10 cellular contexts compared by ENCODE assay signal in genomic region chr12:92553389-92553788, GRCh38.
DNase-seq lines count a peak whose midpoint lies in the region; ATAC-seq and TF ChIP-seq lines count a peak whose summit lies in the region.
"Had no signal": no experiment of that assay in that cellular context is flagged by ENCODE, and none has a peak within 500 bp of the region (broad histone marks: within the 10 kb centered on the region; RNA-seq: fewer than 3 reads in every experiment).

No MANE protein-coding gene starts in this region.

- no peak for TF ChIP-seq CTCF in coronary artery (IDR thresholded peaks at IDR 0.05)

- H3K36me3 ChIP-seq in muscle layer of duodenum (ENCODE audit: control insufficient read depth in 1 of 2, insufficient read depth in 2 of 2, low read length in 2 of 2): no peaks in the 10 kb centered on the region

- H3K9me3 ChIP-seq in muscle layer of duodenum (ENCODE audit: control insufficient read depth in 1 of 2, low read length in 2 of 2): no peaks in the 10 kb centered on the region

- H3K27ac ChIP-seq in coronary artery: peak overlapping the region; percentile 49 to 50
- peak overlapping the region; percentile 28 for H3K27ac ChIP-seq in muscle layer of duodenum (ENCODE audit: low read length)
- H3K27ac ChIP-seq: KMS-11 had no signal

- DNase-seq in Caki2 (ENCODE audit: low read depth) (peak; percentile 75), HK-2 (ENCODE audit: unreplicated experiment) (peak; percentile 27), coronary artery (ENCODE audit: low spot score) (no peak)
- DNase-seq in T-helper 2 cell treated with Interferon-gamma antibody and Interleukin-4, amounts not matched to agents 5 μg/mL and 100 μg/mL, for 36 hours (ENCODE audit: low spot score): no peak
- DNase-seq in stimulated activated CD4-positive, alpha-beta T cell treated with anti-CD3 and anti-CD28 coated beads, Interleukin-4, amount 100 ng/mL, for 24 hours: no peak

- H3K36me3 Mint-ChIP-seq in T-helper 2 cell treated with Interferon-gamma antibody and Interleukin-4, amounts not matched to agents 5 μg/mL and 100 μg/mL, for 36 hours (ENCODE audit: low read depth): peaks cover 8% of the 10 kb centered on the region

- H3K27me3 ChIP-seq in muscle layer of duodenum (ENCODE audit: low read depth, low read length): no peaks in the 10 kb centered on the region

- no peak for ATAC-seq in GM18909 (IDR thresholded peaks at IDR 0.05; ENCODE audit: poor library complexity, unreplicated experiment)
- ATAC-seq in HG03520 (IDR thresholded peaks at IDR 0.05; ENCODE audit: unreplicated experiment): no peak

- no peak overlapping the region for H3K4me3 Mint-ChIP-seq in T-helper 2 cell treated with Interferon-gamma antibody and Interleukin-4, amounts not matched to agents 5 μg/mL and 100 μg/mL, for 36 hours

- peaks cover 32% of the 10 kb centered on the region for H3K4me1 Mint-ChIP-seq in T-helper 2 cell treated with Interferon-gamma antibody and Interleukin-4, amounts not matched to agents 5 μg/mL and 100 μg/mL, for 36 hours (ENCODE audit: low read depth)

- H3K9me3 Mint-ChIP-seq in T-helper 2 cell treated with Interferon-gamma antibody and Interleukin-4, amounts not matched to agents 5 μg/mL and 100 μg/mL, for 36 hours: peaks cover 9% of the 10 kb centered on the region

- no peak overlapping the region for H3K4me3 ChIP-seq in coronary artery
- H3K4me3 ChIP-seq in muscle layer of duodenum (ENCODE audit: low read depth in 1 of 2, low read length in 2 of 2): no peak overlapping the region

- H3K4me1 ChIP-seq in muscle layer of duodenum (ENCODE audit: control insufficient read depth in 1 of 2, insufficient read depth in 2 of 2, low read length in 2 of 2): peaks cover 16 to 20% of the 10 kb centered on the region in 2 donors

- in situ Hi-C loops in Caki2 (cut with HindIII; ENCODE audit: low pct_unique_long_range_greater_than_20kb, low sequenced_read_pairs): no loop called here

- no peaks in the 10 kb centered on the region for H3K27me3 Mint-ChIP-seq in T-helper 2 cell treated with Interferon-gamma antibody and Interleukin-4, amounts not matched to agents 5 μg/mL and 100 μg/mL, for 36 hours (ENCODE audit: low read depth)

- no peak overlapping the region for H3K27ac Mint-ChIP-seq in T-helper 2 cell treated with Interferon-gamma antibody and Interleukin-4, amounts not matched to agents 5 μg/mL and 100 μg/mL, for 36 hours
- H3K27ac Mint-ChIP-seq: activated naive CD4-positive, alpha-beta T cell treated with anti-CD3 and anti-CD28 coated beads, Interleukin-2, amount 50 U/mL, for 72 hours had no signal

Comparison
In these comparisons a context has a peak if more than half of its experiments do, and no peak if none do; other contexts are left out.
1. DNase-seq: peak in Caki2 (single experiment) and HK-2 (single experiment); none in coronary artery (single experiment), T-helper 2 cell treated with Interferon-gamma antibody and Interleukin-4, amounts not matched to agents 5 μg/mL and 100 μg/mL, for 36 hours (single experiment) and stimulated activated CD4-positive, alpha-beta T cell treated with anti-CD3 and anti-CD28 coated beads, Interleukin-4, amount 100 ng/mL, for 24 hours (single experiment).